ENCODE assay signal across 1 cellular context in the genomic region with DNA sequence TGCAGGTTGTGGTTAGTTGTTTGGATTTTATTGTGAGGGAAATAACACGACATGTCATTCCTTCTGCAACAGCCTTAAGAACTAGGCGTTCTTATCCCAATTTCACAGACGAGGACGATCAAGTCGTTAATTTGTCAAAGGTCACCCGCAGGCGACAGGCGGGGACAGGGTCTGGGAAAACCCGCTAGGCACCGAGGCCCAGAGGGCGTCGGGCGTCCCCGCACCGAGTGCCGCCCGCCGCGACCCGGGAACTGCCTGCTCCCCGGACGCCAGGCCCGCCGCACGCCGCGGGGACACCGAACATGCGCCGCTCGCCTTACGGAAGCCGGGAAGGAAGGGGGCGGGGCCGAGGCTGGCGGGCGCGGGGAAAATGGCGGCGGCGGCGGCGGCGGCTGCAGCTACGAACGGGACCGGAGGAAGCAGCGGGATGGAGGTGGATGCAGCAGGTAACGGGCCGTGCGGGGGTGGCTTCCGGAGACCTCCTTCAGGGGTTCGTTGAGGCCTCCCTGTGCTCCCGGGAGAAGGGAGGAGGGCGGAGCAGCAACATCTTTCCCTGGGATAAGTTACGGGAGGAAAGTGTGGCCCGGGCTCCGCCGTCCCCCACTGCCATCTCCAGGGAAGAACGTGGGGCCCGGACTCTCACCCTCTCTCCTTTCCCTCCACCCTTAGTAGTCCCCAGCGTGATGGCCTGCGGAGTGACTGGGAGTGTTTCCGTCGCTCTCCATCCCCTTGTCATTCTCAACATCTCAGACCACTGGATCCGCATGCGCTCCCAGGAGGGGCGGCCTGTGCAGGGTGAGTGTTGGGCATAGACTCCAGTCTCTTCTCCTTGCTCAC.
TF ChIP-seq lines count a peak whose summit lies in the region.

A gene (plus strand): TSS at position 349 of the 837 bp plus-strand sequence. CDS start 22 bp downstream, at position 371.

TF ChIP-seq in HepG2, 621 proteins besides CTCF, POLR2A, EP300 and RAD21 (continued from another document and continues in another):
- TF ChIP-seq, protein P1, sequence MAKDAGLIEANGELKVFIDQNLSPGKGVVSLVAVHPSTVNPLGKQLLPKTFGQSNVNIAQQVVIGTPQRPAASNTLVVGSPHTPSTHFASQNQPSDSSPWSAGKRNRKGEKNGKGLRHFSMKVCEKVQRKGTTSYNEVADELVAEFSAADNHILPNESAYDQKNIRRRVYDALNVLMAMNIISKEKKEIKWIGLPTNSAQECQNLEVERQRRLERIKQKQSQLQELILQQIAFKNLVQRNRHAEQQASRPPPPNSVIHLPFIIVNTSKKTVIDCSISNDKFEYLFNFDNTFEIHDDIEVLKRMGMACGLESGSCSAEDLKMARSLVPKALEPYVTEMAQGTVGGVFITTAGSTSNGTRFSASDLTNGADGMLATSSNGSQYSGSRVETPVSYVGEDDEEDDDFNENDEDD (CRISPR knock-in tag; IDR thresholded peaks at IDR 0.05; ENCODE audit: borderline replicate concordance), result peak; percentile 93
- TF ChIP-seq, protein P2, sequence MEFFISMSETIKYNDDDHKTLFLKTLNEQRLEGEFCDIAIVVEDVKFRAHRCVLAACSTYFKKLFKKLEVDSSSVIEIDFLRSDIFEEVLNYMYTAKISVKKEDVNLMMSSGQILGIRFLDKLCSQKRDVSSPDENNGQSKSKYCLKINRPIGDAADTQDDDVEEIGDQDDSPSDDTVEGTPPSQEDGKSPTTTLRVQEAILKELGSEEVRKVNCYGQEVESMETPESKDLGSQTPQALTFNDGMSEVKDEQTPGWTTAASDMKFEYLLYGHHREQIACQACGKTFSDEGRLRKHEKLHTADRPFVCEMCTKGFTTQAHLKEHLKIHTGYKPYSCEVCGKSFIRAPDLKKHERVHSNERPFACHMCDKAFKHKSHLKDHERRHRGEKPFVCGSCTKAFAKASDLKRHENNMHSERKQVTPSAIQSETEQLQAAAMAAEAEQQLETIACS (CRISPR knock-in tag; IDR thresholded peaks at IDR 0.05), result peak; percentile 47; the same call in 1 of the 2 replicates
- TF ChIP-seq CENPX (CRISPR knock-in tag; IDR thresholded peaks at IDR 0.05) (no peak), PHF20 (CRISPR knock-in tag; IDR thresholded peaks at IDR 0.05) (peak; percentile 92), ZMYM4 (CRISPR knock-in tag; IDR thresholded peaks at IDR 0.05) (peak; percentile 79), ZMAT3 (CRISPR knock-in tag; conservative IDR thresholded peaks at IDR 0.05) (peak; percentile 99), ZNF225 (CRISPR knock-in tag; IDR thresholded peaks at IDR 0.05) (peak; percentile 80), ASH2L (IDR thresholded peaks at IDR 0.05; ENCODE audit: insufficient read length, low read depth, low read length) (peak; percentile 89), ATRX (CRISPR knock-in tag; IDR thresholded peaks at IDR 0.05; ENCODE audit: borderline replicate concordance) (no peak), ZNF296 (CRISPR knock-in tag; conservative IDR thresholded peaks at IDR 0.05) (peak; percentile 88), RFXAP (CRISPR knock-in tag; IDR thresholded peaks at IDR 0.05; ENCODE audit: borderline replicate concordance) (no peak; the same call in 1 of the 2 replicates), JARID2 (CRISPR knock-in tag; IDR thresholded peaks at IDR 0.05; ENCODE audit: insufficient replicate concordance) (no peak), SP5 (CRISPR knock-in tag; IDR thresholded peaks at IDR 0.05; ENCODE audit: borderline replicate concordance, low read depth) (peak; percentile 94), SMARCC2 (IDR thresholded peaks at IDR 0.05) (no peak), ZSCAN21 (CRISPR knock-in tag; IDR thresholded peaks at IDR 0.05; ENCODE audit: borderline replicate concordance) (peak; percentile 99), NFIC (IDR thresholded peaks at IDR 0.05; ENCODE audit: low read length) (no peak), ZKSCAN8 (CRISPR knock-in tag; IDR thresholded peaks at IDR 0.05; ENCODE audit: borderline replicate concordance) (no peak), HIVEP1 (CRISPR knock-in tag; IDR thresholded peaks at IDR 0.05) (peak; percentile 57; the same call in 1 of the 2 replicates), PLRG1 (conservative IDR thresholded peaks at IDR 0.05) (no peak), ZNF629 (CRISPR knock-in tag; conservative IDR thresholded peaks at IDR 0.05) (no peak; the same call in 1 of the 2 replicates), ZNF839 (CRISPR knock-in tag; IDR thresholded peaks at IDR 0.05; ENCODE audit: borderline replicate concordance) (no peak), CEBPG (CRISPR knock-in tag; IDR thresholded peaks at IDR 0.05) (no peak), SP140L (CRISPR knock-in tag; IDR thresholded peaks at IDR 0.05; ENCODE audit: borderline replicate concordance) (no peak), BORCS8-MEF2B (CRISPR knock-in tag; IDR thresholded peaks at IDR 0.05) (peak; percentile 97), NR1H2 (CRISPR knock-in tag; IDR thresholded peaks at IDR 0.05; ENCODE audit: borderline replicate concordance, low read depth) (peak; percentile 75; the same call in 1 of the 2 replicates), ZKSCAN1 (IDR thresholded peaks at IDR 0.05; ENCODE audit: low read length) (no peak), ZNF773 (CRISPR knock-in tag; IDR thresholded peaks at IDR 0.05; ENCODE audit: borderline replicate concordance) (peak; percentile 96), SYNCRIP (IDR thresholded peaks at IDR 0.05; ENCODE audit: insufficient read depth, low read depth, low read length) (no peak), MTF2 (CRISPR knock-in tag; IDR thresholded peaks at IDR 0.05; ENCODE audit: borderline replicate concordance) (peak; percentile 89; the same call in 1 of the 2 replicates), TOPORS (CRISPR knock-in tag; IDR thresholded peaks at IDR 0.05) (no peak), HHEX (CRISPR knock-in tag; IDR thresholded peaks at IDR 0.05) (no peak), ZNF577 (CRISPR knock-in tag; IDR thresholded peaks at IDR 0.05; ENCODE audit: borderline replicate concordance, low read depth) (no peak), SNAI1 (CRISPR knock-in tag; IDR thresholded peaks at IDR 0.05; ENCODE audit: borderline replicate concordance) (no peak), HMG20B (CRISPR knock-in tag; conservative IDR thresholded peaks at IDR 0.05) (no peak), JDP2 (CRISPR knock-in tag; IDR thresholded peaks at IDR 0.05; ENCODE audit: borderline replicate concordance) (peak; percentile 60; the same call in 1 of the 2 replicates), ZNF550 (CRISPR knock-in tag; IDR thresholded peaks at IDR 0.05; ENCODE audit: borderline replicate concordance) (0 out of 2 replicates have a peak, but pooled peaks have one; percentile 27), ZNF382 (CRISPR knock-in tag; IDR thresholded peaks at IDR 0.05; ENCODE audit: borderline replicate concordance) (no peak), NR2F2 (IDR thresholded peaks at IDR 0.05; ENCODE audit: borderline replicate concordance, low read depth) (no peak), HNF4G (IDR thresholded peaks at IDR 0.05; ENCODE audit: borderline replicate concordance, low read depth, low read length) (no peak), HNF4G (CRISPR knock-in tag; IDR thresholded peaks at IDR 0.05; ENCODE audit: borderline replicate concordance, low read depth) (peak; percentile 24; the same call in 1 of the 2 replicates), ZNF883 (CRISPR knock-in tag; IDR thresholded peaks at IDR 0.05; ENCODE audit: not compliant biosample characterization) (peak; percentile 97), ZNF160 (CRISPR knock-in tag; IDR thresholded peaks at IDR 0.05) (peak; percentile 75; the same call in 1 of the 2 replicates)
- TF ChIP-seq, protein P3, sequence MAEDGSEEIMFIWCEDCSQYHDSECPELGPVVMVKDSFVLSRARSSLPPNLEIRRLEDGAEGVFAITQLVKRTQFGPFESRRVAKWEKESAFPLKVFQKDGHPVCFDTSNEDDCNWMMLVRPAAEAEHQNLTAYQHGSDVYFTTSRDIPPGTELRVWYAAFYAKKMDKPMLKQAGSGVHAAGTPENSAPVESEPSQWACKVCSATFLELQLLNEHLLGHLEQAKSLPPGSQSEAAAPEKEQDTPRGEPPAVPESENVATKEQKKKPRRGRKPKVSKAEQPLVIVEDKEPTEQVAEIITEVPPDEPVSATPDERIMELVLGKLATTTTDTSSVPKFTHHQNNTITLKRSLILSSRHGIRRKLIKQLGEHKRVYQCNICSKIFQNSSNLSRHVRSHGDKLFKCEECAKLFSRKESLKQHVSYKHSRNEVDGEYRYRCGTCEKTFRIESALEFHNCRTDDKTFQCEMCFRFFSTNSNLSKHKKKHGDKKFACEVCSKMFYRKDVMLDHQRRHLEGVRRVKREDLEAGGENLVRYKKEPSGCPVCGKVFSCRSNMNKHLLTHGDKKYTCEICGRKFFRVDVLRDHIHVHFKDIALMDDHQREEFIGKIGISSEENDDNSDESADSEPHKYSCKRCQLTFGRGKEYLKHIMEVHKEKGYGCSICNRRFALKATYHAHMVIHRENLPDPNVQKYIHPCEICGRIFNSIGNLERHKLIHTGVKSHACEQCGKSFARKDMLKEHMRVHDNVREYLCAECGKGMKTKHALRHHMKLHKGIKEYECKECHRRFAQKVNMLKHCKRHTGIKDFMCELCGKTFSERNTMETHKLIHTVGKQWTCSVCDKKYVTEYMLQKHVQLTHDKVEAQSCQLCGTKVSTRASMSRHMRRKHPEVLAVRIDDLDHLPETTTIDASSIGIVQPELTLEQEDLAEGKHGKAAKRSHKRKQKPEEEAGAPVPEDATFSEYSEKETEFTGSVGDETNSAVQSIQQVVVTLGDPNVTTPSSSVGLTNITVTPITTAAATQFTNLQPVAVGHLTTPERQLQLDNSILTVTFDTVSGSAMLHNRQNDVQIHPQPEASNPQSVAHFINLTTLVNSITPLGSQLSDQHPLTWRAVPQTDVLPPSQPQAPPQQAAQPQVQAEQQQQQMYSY (CRISPR knock-in tag; IDR thresholded peaks at IDR 0.05), result peak; percentile 55; the same call in 1 of the 2 replicates
- TF ChIP-seq, protein P4, sequence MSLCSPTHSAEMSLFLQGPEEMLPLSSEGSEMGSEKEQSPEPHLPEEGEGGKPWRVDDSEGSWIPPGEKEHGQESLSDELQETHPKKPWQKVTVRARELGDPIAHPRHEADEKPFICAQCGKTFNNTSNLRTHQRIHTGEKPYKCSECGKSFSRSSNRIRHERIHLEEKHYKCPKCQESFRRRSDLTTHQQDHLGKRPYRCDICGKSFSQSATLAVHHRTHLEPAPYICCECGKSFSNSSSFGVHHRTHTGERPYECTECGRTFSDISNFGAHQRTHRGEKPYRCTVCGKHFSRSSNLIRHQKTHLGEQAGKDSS (CRISPR knock-in tag; IDR thresholded peaks at IDR 0.05; ENCODE audit: borderline replicate concordance, low read depth), result peak; percentile 94; the same call in 1 of the 2 replicates
- TF ChIP-seq, protein P5, sequence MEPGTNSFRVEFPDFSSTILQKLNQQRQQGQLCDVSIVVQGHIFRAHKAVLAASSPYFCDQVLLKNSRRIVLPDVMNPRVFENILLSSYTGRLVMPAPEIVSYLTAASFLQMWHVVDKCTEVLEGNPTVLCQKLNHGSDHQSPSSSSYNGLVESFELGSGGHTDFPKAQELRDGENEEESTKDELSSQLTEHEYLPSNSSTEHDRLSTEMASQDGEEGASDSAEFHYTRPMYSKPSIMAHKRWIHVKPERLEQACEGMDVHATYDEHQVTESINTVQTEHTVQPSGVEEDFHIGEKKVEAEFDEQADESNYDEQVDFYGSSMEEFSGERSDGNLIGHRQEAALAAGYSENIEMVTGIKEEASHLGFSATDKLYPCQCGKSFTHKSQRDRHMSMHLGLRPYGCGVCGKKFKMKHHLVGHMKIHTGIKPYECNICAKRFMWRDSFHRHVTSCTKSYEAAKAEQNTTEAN (CRISPR knock-in tag; conservative IDR thresholded peaks at IDR 0.05), result peak; percentile 95
- TF ChIP-seq, protein P6, sequence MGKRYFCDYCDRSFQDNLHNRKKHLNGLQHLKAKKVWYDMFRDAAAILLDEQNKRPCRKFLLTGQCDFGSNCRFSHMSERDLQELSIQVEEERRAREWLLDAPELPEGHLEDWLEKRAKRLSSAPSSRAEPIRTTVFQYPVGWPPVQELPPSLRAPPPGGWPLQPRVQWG (CRISPR knock-in tag; IDR thresholded peaks at IDR 0.05; ENCODE audit: borderline replicate concordance, low read depth), result no peak
- TF ChIP-seq, protein P7, sequence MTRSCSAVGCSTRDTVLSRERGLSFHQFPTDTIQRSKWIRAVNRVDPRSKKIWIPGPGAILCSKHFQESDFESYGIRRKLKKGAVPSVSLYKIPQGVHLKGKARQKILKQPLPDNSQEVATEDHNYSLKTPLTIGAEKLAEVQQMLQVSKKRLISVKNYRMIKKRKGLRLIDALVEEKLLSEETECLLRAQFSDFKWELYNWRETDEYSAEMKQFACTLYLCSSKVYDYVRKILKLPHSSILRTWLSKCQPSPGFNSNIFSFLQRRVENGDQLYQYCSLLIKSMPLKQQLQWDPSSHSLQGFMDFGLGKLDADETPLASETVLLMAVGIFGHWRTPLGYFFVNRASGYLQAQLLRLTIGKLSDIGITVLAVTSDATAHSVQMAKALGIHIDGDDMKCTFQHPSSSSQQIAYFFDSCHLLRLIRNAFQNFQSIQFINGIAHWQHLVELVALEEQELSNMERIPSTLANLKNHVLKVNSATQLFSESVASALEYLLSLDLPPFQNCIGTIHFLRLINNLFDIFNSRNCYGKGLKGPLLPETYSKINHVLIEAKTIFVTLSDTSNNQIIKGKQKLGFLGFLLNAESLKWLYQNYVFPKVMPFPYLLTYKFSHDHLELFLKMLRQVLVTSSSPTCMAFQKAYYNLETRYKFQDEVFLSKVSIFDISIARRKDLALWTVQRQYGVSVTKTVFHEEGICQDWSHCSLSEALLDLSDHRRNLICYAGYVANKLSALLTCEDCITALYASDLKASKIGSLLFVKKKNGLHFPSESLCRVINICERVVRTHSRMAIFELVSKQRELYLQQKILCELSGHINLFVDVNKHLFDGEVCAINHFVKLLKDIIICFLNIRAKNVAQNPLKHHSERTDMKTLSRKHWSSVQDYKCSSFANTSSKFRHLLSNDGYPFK (CRISPR knock-in tag; IDR thresholded peaks at IDR 0.05; ENCODE audit: borderline replicate concordance), result 0 out of 2 replicates have a peak, but pooled peaks have one; percentile 67
- TF ChIP-seq, protein P8, sequence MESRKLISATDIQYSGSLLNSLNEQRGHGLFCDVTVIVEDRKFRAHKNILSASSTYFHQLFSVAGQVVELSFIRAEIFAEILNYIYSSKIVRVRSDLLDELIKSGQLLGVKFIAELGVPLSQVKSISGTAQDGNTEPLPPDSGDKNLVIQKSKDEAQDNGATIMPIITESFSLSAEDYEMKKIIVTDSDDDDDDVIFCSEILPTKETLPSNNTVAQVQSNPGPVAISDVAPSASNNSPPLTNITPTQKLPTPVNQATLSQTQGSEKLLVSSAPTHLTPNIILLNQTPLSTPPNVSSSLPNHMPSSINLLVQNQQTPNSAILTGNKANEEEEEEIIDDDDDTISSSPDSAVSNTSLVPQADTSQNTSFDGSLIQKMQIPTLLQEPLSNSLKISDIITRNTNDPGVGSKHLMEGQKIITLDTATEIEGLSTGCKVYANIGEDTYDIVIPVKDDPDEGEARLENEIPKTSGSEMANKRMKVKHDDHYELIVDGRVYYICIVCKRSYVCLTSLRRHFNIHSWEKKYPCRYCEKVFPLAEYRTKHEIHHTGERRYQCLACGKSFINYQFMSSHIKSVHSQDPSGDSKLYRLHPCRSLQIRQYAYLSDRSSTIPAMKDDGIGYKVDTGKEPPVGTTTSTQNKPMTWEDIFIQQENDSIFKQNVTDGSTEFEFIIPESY (CRISPR knock-in tag; IDR thresholded peaks at IDR 0.05), result peak; percentile 33; the same call in 1 of the 2 replicates
- TF ChIP-seq, protein P9, sequence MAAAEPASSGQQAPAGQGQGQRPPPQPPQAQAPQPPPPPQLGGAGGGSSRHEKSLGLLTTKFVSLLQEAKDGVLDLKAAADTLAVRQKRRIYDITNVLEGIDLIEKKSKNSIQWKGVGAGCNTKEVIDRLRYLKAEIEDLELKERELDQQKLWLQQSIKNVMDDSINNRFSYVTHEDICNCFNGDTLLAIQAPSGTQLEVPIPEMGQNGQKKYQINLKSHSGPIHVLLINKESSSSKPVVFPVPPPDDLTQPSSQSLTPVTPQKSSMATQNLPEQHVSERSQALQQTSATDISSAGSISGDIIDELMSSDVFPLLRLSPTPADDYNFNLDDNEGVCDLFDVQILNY (CRISPR knock-in tag; conservative IDR thresholded peaks at IDR 0.05), result peak; percentile 90
